ENCODE assay signal across 1 cellular context in the genomic region with DNA sequence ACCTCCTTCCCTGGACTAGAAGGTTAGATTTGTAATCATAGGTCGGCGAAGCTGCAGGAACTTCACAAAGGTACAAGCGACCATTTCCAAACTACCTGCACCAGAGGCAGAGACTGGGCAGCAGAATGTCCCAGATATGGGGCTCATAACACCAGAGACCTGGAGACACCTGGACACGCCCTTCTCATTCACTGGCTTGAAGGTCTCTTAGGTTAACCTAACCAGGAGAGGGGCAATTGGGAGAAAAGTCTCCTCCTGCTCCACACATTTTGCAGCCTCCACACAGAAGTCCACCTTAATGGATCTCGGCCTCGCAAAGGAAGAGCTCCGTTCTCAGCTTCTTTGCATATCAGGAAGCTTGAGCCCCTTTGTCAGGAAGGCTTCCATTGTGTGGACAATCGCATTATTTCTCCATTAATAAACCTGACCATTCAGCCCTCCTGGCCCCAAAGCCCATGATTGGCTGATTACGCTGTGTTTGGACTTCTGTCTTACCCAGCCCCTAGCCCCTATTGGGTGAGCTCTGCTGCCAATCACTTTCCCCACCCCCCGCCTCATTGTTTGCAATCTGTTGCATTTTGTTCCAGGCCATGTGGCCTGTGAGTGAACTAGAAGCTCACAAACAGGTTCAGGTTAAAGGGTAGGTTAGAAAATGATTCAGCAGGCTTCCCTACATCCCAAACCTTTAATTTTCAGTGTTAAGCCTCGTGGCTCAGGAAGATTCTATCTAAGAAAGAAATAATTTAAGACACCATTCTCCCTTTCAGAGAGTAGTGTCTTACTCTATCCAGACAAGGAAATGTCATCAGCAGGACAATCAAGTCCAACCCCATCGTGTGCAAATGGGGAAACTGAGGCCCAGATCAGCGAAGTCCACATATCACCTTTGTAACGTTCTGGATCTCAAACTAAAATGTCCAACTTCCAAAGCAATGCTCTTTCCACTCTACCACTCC.
A peak's percentile ranks its signal among the peaks of the same experiment; 100 is the strongest.
TF ChIP-seq lines count a peak whose summit lies in the region.

No MANE protein-coding gene starts in this region.

TF ChIP-seq in K562, 482 proteins besides CTCF, POLR2A, EP300 and RAD21 (continues in another document):
- TF ChIP-seq, protein P1, sequence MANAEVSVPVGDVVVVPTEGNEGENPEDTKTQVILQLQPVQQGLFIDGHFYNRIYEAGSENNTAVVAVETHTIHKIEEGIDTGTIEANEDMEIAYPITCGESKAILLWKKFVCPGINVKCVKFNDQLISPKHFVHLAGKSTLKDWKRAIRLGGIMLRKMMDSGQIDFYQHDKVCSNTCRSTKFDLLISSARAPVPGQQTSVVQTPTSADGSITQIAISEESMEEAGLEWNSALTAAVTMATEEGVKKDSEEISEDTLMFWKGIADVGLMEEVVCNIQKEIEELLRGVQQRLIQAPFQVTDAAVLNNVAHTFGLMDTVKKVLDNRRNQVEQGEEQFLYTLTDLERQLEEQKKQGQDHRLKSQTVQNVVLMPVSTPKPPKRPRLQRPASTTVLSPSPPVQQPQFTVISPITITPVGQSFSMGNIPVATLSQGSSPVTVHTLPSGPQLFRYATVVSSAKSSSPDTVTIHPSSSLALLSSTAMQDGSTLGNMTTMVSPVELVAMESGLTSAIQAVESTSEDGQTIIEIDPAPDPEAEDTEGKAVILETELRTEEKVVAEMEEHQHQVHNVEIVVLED (CRISPR knock-in tag; IDR thresholded peaks at IDR 0.05), result no peak
- TF ChIP-seq CEBPB (tag; IDR thresholded peaks at IDR 0.05) (peak; percentile 85), RFX1 (IDR thresholded peaks at IDR 0.05) (no peak), ZNF165 (CRISPR knock-in tag; IDR thresholded peaks at IDR 0.05; ENCODE audit: borderline replicate concordance) (no peak), PTTG1 (tag; IDR thresholded peaks at IDR 0.05; ENCODE audit: low read depth) (no peak), CTBP1 (IDR thresholded peaks at IDR 0.05; ENCODE audit: borderline replicate concordance) (no peak), HSF4 (CRISPR knock-in tag; IDR thresholded peaks at IDR 0.05; ENCODE audit: borderline replicate concordance) (no peak), ETV6 (IDR thresholded peaks at IDR 0.05; ENCODE audit: borderline replicate concordance in 1 of 2, low read depth in 2 of 2, low read length in 1 of 2) (no peak), ETV6 (CRISPR knock-in tag; IDR thresholded peaks at IDR 0.05; ENCODE audit: borderline replicate concordance) (no peak), CBFA2T3 (IDR thresholded peaks at IDR 0.05) (no peak), ZNF764 (CRISPR knock-in tag; IDR thresholded peaks at IDR 0.05; ENCODE audit: low read depth) (no peak), ZNF12 (CRISPR knock-in tag; IDR thresholded peaks at IDR 0.05) (no peak), ZC3H8 (IDR thresholded peaks at IDR 0.05) (no peak), KDM4B (IDR thresholded peaks at IDR 0.05; ENCODE audit: borderline replicate concordance in 2 of 2, low read depth in 1 of 2) (no peak), ZNF282 (CRISPR knock-in tag; IDR thresholded peaks at IDR 0.05) (no peak), FIP1L1 (IDR thresholded peaks at IDR 0.05; ENCODE audit: low read depth, low read length, poor library complexity, severe bottlenecking) (no peak), TAF15 (IDR thresholded peaks at IDR 0.05; ENCODE audit: low read depth, low read length) (no peak), ZBED1 (IDR thresholded peaks at IDR 0.05) (no peak), CAMTA2 (CRISPR knock-in tag; conservative IDR thresholded peaks at IDR 0.05) (no peak), ZNF41 (CRISPR knock-in tag; conservative IDR thresholded peaks at IDR 0.05) (no peak), NR4A1 (CRISPR knock-in tag; IDR thresholded peaks at IDR 0.05) (no peak), NR4A1 (tag; IDR thresholded peaks at IDR 0.05) (peak; percentile 78), SIN3A (IDR thresholded peaks at IDR 0.05; ENCODE audit: borderline replicate concordance in 2 of 2, control insufficient read depth in 1 of 2, low read depth in 2 of 2, low read length in 2 of 2) (no peak), MAFF (IDR thresholded peaks at IDR 0.05; ENCODE audit: low read length) (peak; percentile 52; the same call in 1 of the 2 replicates), SIRT6 (IDR thresholded peaks at IDR 0.05; ENCODE audit: low read depth, low read length) (no peak), ZNF830 (CRISPR knock-in tag; IDR thresholded peaks at IDR 0.05) (no peak), ZNF79 (CRISPR knock-in tag; IDR thresholded peaks at IDR 0.05; ENCODE audit: low read depth) (no peak), CBFA2T2 (conservative IDR thresholded peaks at IDR 0.05) (no peak), NFE2L1 (tag; IDR thresholded peaks at IDR 0.05; ENCODE audit: borderline replicate concordance, low read depth) (0 out of 2 replicates have a peak, but pooled peaks have one; percentile 2), TRIM24 (IDR thresholded peaks at IDR 0.05) (peak in 1 of 2 experiments; percentile 15; a peak in 1 of 4 replicates), KDM1A (IDR thresholded peaks at IDR 0.05) (no peak), ZNF431 (CRISPR knock-in tag; IDR thresholded peaks at IDR 0.05) (no peak), ZNF124 (CRISPR knock-in tag; IDR thresholded peaks at IDR 0.05) (no peak), HCFC1 (IDR thresholded peaks at IDR 0.05; ENCODE audit: low read depth, low read length) (peak; percentile 61), MCM3 (IDR thresholded peaks at IDR 0.05) (no peak), FOXP1 (CRISPR knock-in tag; IDR thresholded peaks at IDR 0.05) (no peak), GATA2 (CRISPR knock-in tag; IDR thresholded peaks at IDR 0.05) (no peak), XRCC4 (IDR thresholded peaks at IDR 0.05; ENCODE audit: extremely low read depth, insufficient read depth, insufficient read length) (no peak), E2F3 (CRISPR knock-in tag; IDR thresholded peaks at IDR 0.05) (no peak), SNRNP70 (optimal IDR thresholded peaks at IDR 0.05; ENCODE audit: low read depth, low read length) (no peak)
- TF ChIP-seq, protein P2, sequence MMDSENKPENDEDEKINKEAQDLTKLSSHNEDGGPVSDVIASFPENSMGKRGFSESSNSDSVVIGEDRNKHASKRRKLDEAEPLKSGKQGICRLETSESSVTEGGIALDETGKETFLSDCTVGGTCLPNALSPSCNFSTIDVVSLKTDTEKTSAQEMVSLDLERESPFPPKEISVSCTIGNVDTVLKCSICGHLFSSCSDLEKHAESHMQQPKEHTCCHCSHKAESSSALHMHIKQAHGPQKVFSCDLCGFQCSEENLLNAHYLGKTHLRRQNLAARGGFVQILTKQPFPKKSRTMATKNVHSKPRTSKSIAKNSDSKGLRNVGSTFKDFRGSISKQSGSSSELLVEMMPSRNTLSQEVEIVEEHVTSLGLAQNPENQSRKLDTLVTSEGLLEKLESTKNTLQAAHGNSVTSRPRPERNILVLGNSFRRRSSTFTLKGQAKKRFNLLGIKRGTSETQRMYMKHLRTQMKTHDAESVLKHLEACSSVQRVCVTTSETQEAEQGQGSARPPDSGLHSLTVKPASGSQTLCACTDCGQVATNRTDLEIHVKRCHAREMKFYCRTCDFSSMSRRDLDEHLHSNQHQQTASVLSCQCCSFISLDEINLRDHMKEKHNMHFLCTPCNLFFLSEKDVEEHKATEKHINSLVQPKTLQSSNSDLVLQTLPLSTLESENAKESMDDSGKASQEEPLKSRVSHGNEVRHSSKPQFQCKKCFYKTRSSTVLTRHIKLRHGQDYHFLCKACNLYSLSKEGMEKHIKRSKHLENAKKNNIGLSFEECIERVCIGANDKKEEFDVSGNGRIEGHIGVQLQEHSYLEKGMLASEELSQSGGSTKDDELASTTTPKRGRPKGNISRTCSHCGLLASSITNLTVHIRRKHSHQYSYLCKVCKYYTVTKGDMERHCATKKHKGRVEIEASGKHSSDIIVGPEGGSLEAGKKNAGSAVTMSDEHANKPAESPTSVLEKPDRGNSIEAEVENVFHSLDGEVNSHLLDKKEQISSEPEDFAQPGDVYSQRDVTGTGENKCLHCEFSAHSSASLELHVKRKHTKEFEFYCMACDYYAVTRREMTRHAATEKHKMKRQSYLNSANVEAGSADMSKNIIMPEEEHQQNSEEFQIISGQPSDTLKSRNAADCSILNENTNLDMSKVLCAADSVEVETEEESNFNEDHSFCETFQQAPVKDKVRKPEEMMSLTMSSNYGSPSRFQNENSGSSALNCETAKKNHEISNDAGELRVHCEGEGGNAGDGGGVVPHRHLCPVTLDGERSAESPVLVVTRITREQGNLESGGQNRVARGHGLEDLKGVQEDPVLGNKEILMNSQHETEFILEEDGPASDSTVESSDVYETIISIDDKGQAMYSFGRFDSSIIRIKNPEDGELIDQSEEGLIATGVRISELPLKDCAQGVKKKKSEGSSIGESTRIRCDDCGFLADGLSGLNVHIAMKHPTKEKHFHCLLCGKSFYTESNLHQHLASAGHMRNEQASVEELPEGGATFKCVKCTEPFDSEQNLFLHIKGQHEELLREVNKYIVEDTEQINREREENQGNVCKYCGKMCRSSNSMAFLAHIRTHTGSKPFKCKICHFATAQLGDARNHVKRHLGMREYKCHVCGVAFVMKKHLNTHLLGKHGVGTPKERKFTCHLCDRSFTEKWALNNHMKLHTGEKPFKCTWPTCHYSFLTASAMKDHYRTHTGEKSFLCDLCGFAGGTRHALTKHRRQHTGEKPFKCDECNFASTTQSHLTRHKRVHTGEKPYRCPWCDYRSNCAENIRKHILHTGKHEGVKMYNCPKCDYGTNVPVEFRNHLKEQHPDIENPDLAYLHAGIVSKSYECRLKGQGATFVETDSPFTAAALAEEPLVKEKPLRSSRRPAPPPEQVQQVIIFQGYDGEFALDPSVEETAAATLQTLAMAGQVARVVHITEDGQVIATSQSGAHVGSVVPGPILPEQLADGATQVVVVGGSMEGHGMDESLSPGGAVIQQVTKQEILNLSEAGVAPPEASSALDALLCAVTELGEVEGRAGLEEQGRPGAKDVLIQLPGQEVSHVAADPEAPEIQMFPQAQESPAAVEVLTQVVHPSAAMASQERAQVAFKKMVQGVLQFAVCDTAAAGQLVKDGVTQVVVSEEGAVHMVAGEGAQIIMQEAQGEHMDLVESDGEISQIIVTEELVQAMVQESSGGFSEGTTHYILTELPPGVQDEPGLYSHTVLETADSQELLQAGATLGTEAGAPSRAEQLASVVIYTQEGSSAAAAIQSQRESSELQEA (IDR thresholded peaks at IDR 0.05; ENCODE audit: low read depth), result no peak; the same call in 1 of the 2 replicates
- TF ChIP-seq, protein P3, sequence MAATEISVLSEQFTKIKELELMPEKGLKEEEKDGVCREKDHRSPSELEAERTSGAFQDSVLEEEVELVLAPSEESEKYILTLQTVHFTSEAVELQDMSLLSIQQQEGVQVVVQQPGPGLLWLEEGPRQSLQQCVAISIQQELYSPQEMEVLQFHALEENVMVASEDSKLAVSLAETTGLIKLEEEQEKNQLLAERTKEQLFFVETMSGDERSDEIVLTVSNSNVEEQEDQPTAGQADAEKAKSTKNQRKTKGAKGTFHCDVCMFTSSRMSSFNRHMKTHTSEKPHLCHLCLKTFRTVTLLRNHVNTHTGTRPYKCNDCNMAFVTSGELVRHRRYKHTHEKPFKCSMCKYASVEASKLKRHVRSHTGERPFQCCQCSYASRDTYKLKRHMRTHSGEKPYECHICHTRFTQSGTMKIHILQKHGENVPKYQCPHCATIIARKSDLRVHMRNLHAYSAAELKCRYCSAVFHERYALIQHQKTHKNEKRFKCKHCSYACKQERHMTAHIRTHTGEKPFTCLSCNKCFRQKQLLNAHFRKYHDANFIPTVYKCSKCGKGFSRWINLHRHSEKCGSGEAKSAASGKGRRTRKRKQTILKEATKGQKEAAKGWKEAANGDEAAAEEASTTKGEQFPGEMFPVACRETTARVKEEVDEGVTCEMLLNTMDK (IDR thresholded peaks at IDR 0.05; ENCODE audit: borderline replicate concordance, insufficient read depth, low read depth, low read length, poor library complexity, severe bottlenecking), result no peak
- TF ChIP-seq, protein P4, sequence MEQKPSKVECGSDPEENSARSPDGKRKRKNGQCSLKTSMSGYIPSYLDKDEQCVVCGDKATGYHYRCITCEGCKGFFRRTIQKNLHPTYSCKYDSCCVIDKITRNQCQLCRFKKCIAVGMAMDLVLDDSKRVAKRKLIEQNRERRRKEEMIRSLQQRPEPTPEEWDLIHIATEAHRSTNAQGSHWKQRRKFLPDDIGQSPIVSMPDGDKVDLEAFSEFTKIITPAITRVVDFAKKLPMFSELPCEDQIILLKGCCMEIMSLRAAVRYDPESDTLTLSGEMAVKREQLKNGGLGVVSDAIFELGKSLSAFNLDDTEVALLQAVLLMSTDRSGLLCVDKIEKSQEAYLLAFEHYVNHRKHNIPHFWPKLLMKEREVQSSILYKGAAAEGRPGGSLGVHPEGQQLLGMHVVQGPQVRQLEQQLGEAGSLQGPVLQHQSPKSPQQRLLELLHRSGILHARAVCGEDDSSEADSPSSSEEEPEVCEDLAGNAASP (IDR thresholded peaks at IDR 0.05), result no peak
- TF ChIP-seq, protein P5, sequence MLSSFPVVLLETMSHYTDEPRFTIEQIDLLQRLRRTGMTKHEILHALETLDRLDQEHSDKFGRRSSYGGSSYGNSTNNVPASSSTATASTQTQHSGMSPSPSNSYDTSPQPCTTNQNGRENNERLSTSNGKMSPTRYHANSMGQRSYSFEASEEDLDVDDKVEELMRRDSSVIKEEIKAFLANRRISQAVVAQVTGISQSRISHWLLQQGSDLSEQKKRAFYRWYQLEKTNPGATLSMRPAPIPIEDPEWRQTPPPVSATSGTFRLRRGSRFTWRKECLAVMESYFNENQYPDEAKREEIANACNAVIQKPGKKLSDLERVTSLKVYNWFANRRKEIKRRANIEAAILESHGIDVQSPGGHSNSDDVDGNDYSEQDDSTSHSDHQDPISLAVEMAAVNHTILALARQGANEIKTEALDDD (IDR thresholded peaks at IDR 0.05), result peak; percentile 87
- TF ChIP-seq, protein P6, sequence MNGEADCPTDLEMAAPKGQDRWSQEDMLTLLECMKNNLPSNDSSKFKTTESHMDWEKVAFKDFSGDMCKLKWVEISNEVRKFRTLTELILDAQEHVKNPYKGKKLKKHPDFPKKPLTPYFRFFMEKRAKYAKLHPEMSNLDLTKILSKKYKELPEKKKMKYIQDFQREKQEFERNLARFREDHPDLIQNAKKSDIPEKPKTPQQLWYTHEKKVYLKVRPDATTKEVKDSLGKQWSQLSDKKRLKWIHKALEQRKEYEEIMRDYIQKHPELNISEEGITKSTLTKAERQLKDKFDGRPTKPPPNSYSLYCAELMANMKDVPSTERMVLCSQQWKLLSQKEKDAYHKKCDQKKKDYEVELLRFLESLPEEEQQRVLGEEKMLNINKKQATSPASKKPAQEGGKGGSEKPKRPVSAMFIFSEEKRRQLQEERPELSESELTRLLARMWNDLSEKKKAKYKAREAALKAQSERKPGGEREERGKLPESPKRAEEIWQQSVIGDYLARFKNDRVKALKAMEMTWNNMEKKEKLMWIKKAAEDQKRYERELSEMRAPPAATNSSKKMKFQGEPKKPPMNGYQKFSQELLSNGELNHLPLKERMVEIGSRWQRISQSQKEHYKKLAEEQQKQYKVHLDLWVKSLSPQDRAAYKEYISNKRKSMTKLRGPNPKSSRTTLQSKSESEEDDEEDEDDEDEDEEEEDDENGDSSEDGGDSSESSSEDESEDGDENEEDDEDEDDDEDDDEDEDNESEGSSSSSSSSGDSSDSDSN (IDR thresholded peaks at IDR 0.05; ENCODE audit: borderline replicate concordance in 1 of 2, low read depth in 2 of 2, low read length in 2 of 2), result 0 out of 4 replicates have a peak, but pooled peaks of 1 of the 2 experiments have one; percentile 37
